Comparison of ENCODE assay signal across 1 cellular context in genomic region chr1:38728176-38728908, GRCh38.
TF ChIP-seq lines count a peak whose summit lies in the region.

No MANE protein-coding gene starts in this region.

TF ChIP-seq in WTC11, 78 proteins besides CTCF, POLR2A, EP300 and RAD21 (continued from another document):
- no peak for TF ChIP-seq ATF6 (CRISPR knock-in tag; IDR thresholded peaks at IDR 0.05)
TF ChIP-seq in WTC11: peak in this region for 0.
